In genomic region chr11:104529213-104529612, GRCh38 we compare ENCODE assay signal across 13 cellular contexts.
"Had no signal": no experiment of that assay in that cellular context is flagged by ENCODE, and none has a peak within 500 bp of the region (broad histone marks: within the 10 kb centered on the region; RNA-seq: fewer than 3 reads in every experiment).

No MANE protein-coding gene starts in this region.

- H3K4me1 ChIP-seq: foreskin keratinocyte, left lung, stomach had no signal

- H3K4me3 Mint-ChIP-seq: activated naive CD4-positive, alpha-beta T cell treated with anti-CD3 and anti-CD28 coated beads, Interleukin-2, amount 10 ng/mL, durations not matched to agents 7 days and 5 days; dendritic cell treated with granulocyte-macrophage colony-stimulating factor and Interleukin-4, amounts not matched to agents 40 ng/mL and 50 ng/mL, for 4 days; endodermal cell had no signal

- H3K9me3 Mint-ChIP-seq: activated naive CD4-positive, alpha-beta T cell treated with anti-CD3 and anti-CD28 coated beads, Interleukin-2, amount 10 ng/mL, durations not matched to agents 7 days and 5 days; activated T-helper 2 cell treated with anti-CD3 and anti-CD28 coated beads, Interferon-gamma antibody, Interleukin-2, Interleukin-4, amounts not matched to agents 10 μg/mL and 5 μg/mL and 100 μg/mL, durations not matched to agents 14 hours and 24 hours and 36 hours; dendritic cell treated with granulocyte-macrophage colony-stimulating factor and Interleukin-4, amounts not matched to agents 40 ng/mL and 50 ng/mL, for 4 days; endodermal cell had no signal

- DNase-seq: activated CD4-positive, alpha-beta T cell treated with anti-CD3 and anti-CD28 coated beads for 48 hours; activated naive CD4-positive, alpha-beta T cell treated with anti-CD3 and anti-CD28 coated beads, Interleukin-2, amount 10 ng/mL, durations not matched to agents 7 days and 5 days; activated T-cell treated with anti-CD3 and anti-CD28 coated beads for 4 hours; central memory CD4-positive, alpha-beta T cell; endodermal cell; foreskin keratinocyte; head of caudate nucleus; left lung; stimulated activated CD4-positive, alpha-beta T cell treated with anti-CD3 and anti-CD28 coated beads, Interleukin-15, amount 100 ng/mL, for 24 hours; stomach had no signal

- H3K36me3 ChIP-seq: left lung, stomach, thoracic aorta had no signal

- H3K4me3 ChIP-seq: left lung, stomach, thoracic aorta had no signal

- H3K27ac Mint-ChIP-seq: activated naive CD4-positive, alpha-beta T cell treated with anti-CD3 and anti-CD28 coated beads, Interleukin-2, amount 10 ng/mL, durations not matched to agents 7 days and 5 days; activated T-helper 2 cell treated with anti-CD3 and anti-CD28 coated beads, Interferon-gamma antibody, Interleukin-2, Interleukin-4, amounts not matched to agents 10 μg/mL and 5 μg/mL and 100 μg/mL, durations not matched to agents 14 hours and 24 hours and 36 hours; dendritic cell treated with granulocyte-macrophage colony-stimulating factor and Interleukin-4, amounts not matched to agents 40 ng/mL and 50 ng/mL, for 4 days; endodermal cell had no signal

- H3K36me3 Mint-ChIP-seq: activated naive CD4-positive, alpha-beta T cell treated with anti-CD3 and anti-CD28 coated beads, Interleukin-2, amount 10 ng/mL, durations not matched to agents 7 days and 5 days had no signal

- H3K9me3 ChIP-seq: left lung, stomach, thoracic aorta had no signal

- H3K27me3 Mint-ChIP-seq: activated naive CD4-positive, alpha-beta T cell treated with anti-CD3 and anti-CD28 coated beads, Interleukin-2, amount 10 ng/mL, durations not matched to agents 7 days and 5 days; dendritic cell treated with granulocyte-macrophage colony-stimulating factor and Interleukin-4, amounts not matched to agents 40 ng/mL and 50 ng/mL, for 4 days had no signal

- H3K27me3 ChIP-seq: foreskin keratinocyte, left lung, stomach had no signal

- ATAC-seq: foreskin keratinocyte, left lung had no signal

- H3K4me1 Mint-ChIP-seq: activated naive CD4-positive, alpha-beta T cell treated with anti-CD3 and anti-CD28 coated beads, Interleukin-2, amount 10 ng/mL, durations not matched to agents 7 days and 5 days had no signal
